In genomic region chr17:29760279-29760721, GRCh38 we compare ENCODE assay signal across 8 cellular contexts.
DNase-seq lines count a peak whose midpoint lies in the region; ATAC-seq and TF ChIP-seq lines count a peak whose summit lies in the region.

No MANE protein-coding gene starts in this region.

- no peaks in the 10 kb centered on the region for H3K27me3 ChIP-seq in prostate gland (replicated peaks; ENCODE audit: insufficient read depth)

- TF ChIP-seq CTCF in AG04449 (IDR thresholded peaks at IDR 0.05; ENCODE audit: insufficient read depth, low read length, missing control alignments) (no peak), fibroblast of the aortic adventitia (IDR thresholded peaks at IDR 0.05; ENCODE audit: insufficient read depth, low read length) (no peak), prostate gland (IDR thresholded peaks at IDR 0.05) (no peak)

- no peak for TF ChIP-seq POLR2A in prostate gland (IDR thresholded peaks at IDR 0.05)

- 3% methylated on average over 7 of the region's 7 CpGs for WGBS in prostate gland

- peak overlapping the region; percentile 51 to 73 for H3K27ac ChIP-seq in prostate gland

- intact Hi-C loops in prostate gland (cut with DNase I) = loop anchor here (5.0 kb wide), 1 partner anchor 133 kb away; no protein-coding TSS in a partner anchor

- ATAC-seq in GM19351 (IDR thresholded peaks at IDR 0.05; ENCODE audit: unreplicated experiment) = peak; percentile 54

- peak overlapping the region; percentile 72 for H3K4me3 ChIP-seq in AG04449 (ENCODE audit: low read depth, low read length)
- H3K4me3 ChIP-seq in fibroblast of the aortic adventitia (ENCODE audit: low read depth, low read length) = peak overlapping the region; percentile 85
- peak overlapping the region; percentile 63 for H3K4me3 ChIP-seq in prostate gland

- DNase-seq in AG04449 (ENCODE audit: low read depth, low spot score) (no peak), NAMALWA (ENCODE audit: low spot score) (peak; percentile 84), fibroblast of the aortic adventitia (ENCODE audit: low read depth) (peak; percentile 64), prostate gland (ENCODE audit: low spot score) (no peak), cerebellar cortex (ENCODE audit: low spot score) (no peak), amygdala (lab: John Stamatoyannopoulos, UW) (no peak)
- DNase-seq in activated CD8-positive, alpha-beta memory T cell treated with anti-CD3 and anti-CD28 coated beads, Interleukin-2, amount 50 U/mL, for 4 hours = peak; percentile 49

- H3K4me1 ChIP-seq in prostate gland (replicated peaks) = no peaks in the 10 kb centered on the region

- CTCF ChIA-PET in AG04449 (lab: Yijun Ruan, JAX) = interaction anchor here (0.9 to 3.3 kb wide), 7 partner anchors 17 to 171 kb away, joined by 3 to 24 read pairs (median 5); no protein-coding TSS in a partner anchor

- no peaks in the 10 kb centered on the region for H3K9me3 ChIP-seq in prostate gland

- no peaks in the 10 kb centered on the region for H3K36me3 ChIP-seq in prostate gland

- POLR2A ChIA-PET in AG04449 (lab: Yijun Ruan, JAX) = interaction anchor here (0.5 kb wide), 1 partner anchor 38 kb away, joined by 3 read pairs; no protein-coding TSS in a partner anchor

Comparison
In these comparisons a context has a peak if more than half of its experiments do, and no peak if none do; other contexts are left out.
1. DNase-seq: peak in NAMALWA (single experiment), activated CD8-positive, alpha-beta memory T cell treated with anti-CD3 and anti-CD28 coated beads, Interleukin-2, amount 50 U/mL, for 4 hours (single experiment) and fibroblast of the aortic adventitia (single experiment); none in AG04449 (single experiment), prostate gland (single experiment), cerebellar cortex (single experiment) and amygdala (0 of 56).
2. Peak in every context shown above with its lines, with median percentiles within 50 percentile points of each other: H3K4me3 ChIP-seq.